ENCODE assay signal across 17 cellular contexts in the genomic region with DNA sequence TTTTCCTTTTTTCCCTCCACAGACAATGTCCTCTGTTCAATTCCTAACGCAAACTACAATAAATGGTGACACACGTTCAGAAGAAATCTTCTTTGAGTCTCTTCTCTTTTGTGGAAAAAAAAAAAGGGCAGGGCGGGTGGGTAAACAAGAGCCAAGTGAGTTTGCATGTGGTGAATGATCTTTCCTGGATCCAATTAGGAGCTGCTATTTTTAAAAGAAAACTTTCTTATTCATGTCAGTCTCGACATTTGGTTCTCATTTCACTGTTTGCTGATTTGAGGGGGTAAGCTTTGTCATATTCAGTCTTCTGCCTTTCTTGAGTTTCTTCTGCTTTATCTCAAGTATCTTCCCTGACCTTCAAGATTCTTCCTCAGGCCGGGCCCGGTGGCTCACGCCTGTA.
"Had no signal": no experiment of that assay in that cellular context is flagged by ENCODE, and none has a peak within 500 bp of the region (broad histone marks: within the 10 kb centered on the region; RNA-seq: fewer than 3 reads in every experiment).

No MANE protein-coding gene starts in this region.

- ATAC-seq: activated CD8-positive, alpha-beta T cell treated with anti-CD3 and anti-CD28 coated beads, Interleukin-2, amount 10 ng/mL, durations not matched to agents 7 days and 5 days; foreskin keratinocyte; heart left ventricle; left lobe of liver; natural killer cell; WTC11 had no signal

- H3K9me3 Mint-ChIP-seq: activated T-helper 1 cell treated with anti-CD3 and anti-CD28 coated beads, Interleukin-12 subunit alpha, Interleukin-12 subunit beta, Interleukin-2, Interleukin-4 antibody, amounts not matched to agents 30 ng/mL and 10 ng/mL and 1 ng/mL, durations not matched to agents 14 hours and 24 hours and 36 hours; natural killer cell had no signal

- DNase-seq: activated CD4-positive, alpha-beta T cell treated with anti-CD3 and anti-CD28 coated beads for 48 hours; activated CD8-positive, alpha-beta T cell treated with anti-CD3 and anti-CD28 coated beads, Interleukin-2, amount 10 ng/mL, durations not matched to agents 7 days and 5 days; activated naive CD4-positive, alpha-beta T cell; colonic mucosa; effector memory CD4-positive, alpha-beta T cell; foreskin keratinocyte; heart left ventricle; mammary epithelial cell; natural killer cell; T-helper 1 cell; tibial artery had no signal

- H3K9me3 ChIP-seq: colonic mucosa, tibial artery, vagina had no signal

- H3K4me3 ChIP-seq: cardiac muscle cell, colonic mucosa, heart left ventricle, tibial artery, vagina had no signal

- H3K27ac ChIP-seq: cardiac muscle cell, colonic mucosa, epithelial cell of prostate, foreskin keratinocyte, heart left ventricle, tibial artery, vagina had no signal

- H3K4me1 ChIP-seq: colonic mucosa, foreskin keratinocyte, heart left ventricle, tibial artery, vagina had no signal

- H3K27me3 ChIP-seq: cardiac muscle cell, colonic mucosa, foreskin keratinocyte, heart left ventricle, tibial artery, vagina had no signal

- H3K4me3 Mint-ChIP-seq: activated CD8-positive, alpha-beta T cell treated with anti-CD3 and anti-CD28 coated beads, Interleukin-2, amount 10 ng/mL, durations not matched to agents 7 days and 5 days; activated T-helper 1 cell treated with anti-CD3 and anti-CD28 coated beads, Interleukin-12 subunit alpha, Interleukin-12 subunit beta, Interleukin-2, Interleukin-4 antibody, amounts not matched to agents 30 ng/mL and 10 ng/mL and 1 ng/mL, durations not matched to agents 14 hours and 24 hours and 36 hours; natural killer cell; WTC11 had no signal

- H3K36me3 ChIP-seq: colonic mucosa had no signal

- H3K4me1 Mint-ChIP-seq: natural killer cell had no signal

- H3K27ac Mint-ChIP-seq: activated CD8-positive, alpha-beta T cell treated with anti-CD3 and anti-CD28 coated beads, Interleukin-2, amount 10 ng/mL, durations not matched to agents 7 days and 5 days; activated T-helper 1 cell treated with anti-CD3 and anti-CD28 coated beads, Interleukin-12 subunit alpha, Interleukin-12 subunit beta, Interleukin-2, Interleukin-4 antibody, amounts not matched to agents 30 ng/mL and 10 ng/mL and 1 ng/mL, durations not matched to agents 14 hours and 24 hours and 36 hours; natural killer cell; WTC11 had no signal
